Comparison of ENCODE assay signal across 8 cellular contexts in genomic region chr5:141040763-141041426, GRCh38. TPM values are rescaled to one million over a fixed set of nuclear protein-coding genes. Genes with fewer than 3 reads are reported as not detected.
A peak's percentile ranks its signal among the peaks of the same experiment; 100 is the strongest.
DNase-seq lines count a peak whose midpoint lies in the region; ATAC-seq and TF ChIP-seq lines count a peak whose summit lies in the region.

No MANE protein-coding gene starts in this region.

- no peaks in the 10 kb centered on the region for H3K4me1 ChIP-seq in cardiac muscle cell (ENCODE audit: low read depth)
- H3K4me1 ChIP-seq in osteoblast (ENCODE audit: insufficient read depth, low read length), result no peaks in the 10 kb centered on the region

- in situ Hi-C loops in SK-MEL-5 (cut with HindIII; ENCODE audit: low pct_unique_long_range_greater_than_20kb, low sequenced_read_pairs), result no loop called here

- H3K9me3 Mint-ChIP-seq in activated naive CD8-positive, alpha-beta T cell treated with anti-CD3 and anti-CD28 coated beads for 36 hours, result peaks cover 1% of the 10 kb centered on the region
- no peaks in the 10 kb centered on the region for H3K9me3 Mint-ChIP-seq in type B pancreatic cell

- no peaks in the 10 kb centered on the region for H3K79me2 ChIP-seq in osteoblast (ENCODE audit: insufficient read depth, low read length)

- ATAC-seq in GM21423 (IDR thresholded peaks at IDR 0.05; ENCODE audit: unreplicated experiment), result peak; percentile 82

- H3K4me3 ChIP-seq in BJ (ENCODE audit: low read depth, low read length) (no peak overlapping the region), cardiac muscle cell (peak overlapping the region; percentile 64), osteoblast (ENCODE audit: insufficient read depth, low read length) (no peak overlapping the region)

- no peaks in the 10 kb centered on the region for H3K9me3 ChIP-seq in cardiac muscle cell (ENCODE audit: low read depth)
- no peaks in the 10 kb centered on the region for H3K9me3 ChIP-seq in osteoblast (ENCODE audit: low read depth, low read length)

- TF ChIP-seq CTCF in BJ (IDR thresholded peaks at IDR 0.05; ENCODE audit: insufficient read depth, low read depth, low read length) (peak; percentile 27), cardiac muscle cell (IDR thresholded peaks at IDR 0.05; ENCODE audit: low read depth, low read length) (peak; percentile 52), osteoblast (IDR thresholded peaks at IDR 0.05; ENCODE audit: extremely low read depth, low read depth, low read length) (peak; percentile 52), type B pancreatic cell (conservative IDR thresholded peaks at IDR 0.05) (peak; percentile 89)

- no peaks in the 10 kb centered on the region for H3K4me1 Mint-ChIP-seq in activated naive CD8-positive, alpha-beta T cell treated with anti-CD3 and anti-CD28 coated beads for 36 hours
- no peaks in the 10 kb centered on the region for H3K4me1 Mint-ChIP-seq in type B pancreatic cell (ENCODE audit: unreplicated experiment)

- peak overlapping the region; percentile 94 for H3K27ac ChIP-seq in cardiac muscle cell
- no peak overlapping the region for H3K27ac ChIP-seq in osteoblast (ENCODE audit: low read depth, low read length)

- no peaks in the 10 kb centered on the region for H4K20me1 ChIP-seq in osteoblast (ENCODE audit: insufficient read depth, low read length)

- POLR2A ChIA-PET in BJ (lab: Charles Lee), result no interaction called here

- H3K27me3 Mint-ChIP-seq in activated naive CD8-positive, alpha-beta T cell treated with anti-CD3 and anti-CD28 coated beads for 36 hours, result peaks cover 24% of the 10 kb centered on the region
- peaks cover 22% of the 10 kb centered on the region for H3K27me3 Mint-ChIP-seq in type B pancreatic cell

- H3K36me3 ChIP-seq in BJ (ENCODE audit: control insufficient read depth, insufficient read depth, low read length) (no peaks in the 10 kb centered on the region), cardiac muscle cell (no peaks in the 10 kb centered on the region), osteoblast (ENCODE audit: insufficient read depth, low read length) (no peaks in the 10 kb centered on the region)

- H3K4me3 Mint-ChIP-seq in activated naive CD8-positive, alpha-beta T cell treated with anti-CD3 and anti-CD28 coated beads for 36 hours, result no peak overlapping the region
- no peak overlapping the region for H3K4me3 Mint-ChIP-seq in type B pancreatic cell

- no peaks in the 10 kb centered on the region for H3K36me3 Mint-ChIP-seq in activated naive CD8-positive, alpha-beta T cell treated with anti-CD3 and anti-CD28 coated beads for 36 hours
- H3K36me3 Mint-ChIP-seq in type B pancreatic cell, result no peaks in the 10 kb centered on the region

- H3K27me3 ChIP-seq in BJ (ENCODE audit: control insufficient read depth, insufficient read depth, low read length) (no peaks in the 10 kb centered on the region), cardiac muscle cell (peaks cover 5% of the 10 kb centered on the region), osteoblast (ENCODE audit: insufficient read depth, low read length) (no peaks in the 10 kb centered on the region)

- no peak overlapping the region for H2AFZ ChIP-seq in osteoblast (ENCODE audit: low read length)

- CTCF ChIA-PET in BJ (lab: Yijun Ruan, JAX), result interaction anchor here (1.0 kb wide), 1 partner anchor 193 kb away, joined by 3 read pairs; the partner anchor contains the start of gene PCDHA9

- no peak overlapping the region for H3K27ac Mint-ChIP-seq in activated naive CD8-positive, alpha-beta T cell treated with anti-CD3 and anti-CD28 coated beads for 36 hours
- H3K27ac Mint-ChIP-seq in type B pancreatic cell, result no peak overlapping the region

- peak; percentile 1 for DNase-seq in BJ (ENCODE audit: low read depth)
- DNase-seq in NAMALWA (ENCODE audit: low spot score), result peak; percentile 92
- peak; percentile 95 for DNase-seq in SK-MEL-5 (ENCODE audit: low read depth, low spot score)
- peak; percentile 73 for DNase-seq in activated naive CD8-positive, alpha-beta T cell treated with anti-CD3 and anti-CD28 coated beads for 36 hours
- peak; percentile 72 to 99 for DNase-seq in cardiac muscle cell (ENCODE audit: low read depth in 1 of 2, low spot score in 1 of 2)
- peak; percentile 61 for DNase-seq in osteoblast (ENCODE audit: insufficient read length, low spot score, missing footprints)
- DNase-seq in type B pancreatic cell (ENCODE audit: extremely low spot score, unreplicated experiment), result peak; percentile 98

- peak overlapping the region; percentile 34 for H3K4me2 ChIP-seq in osteoblast (ENCODE audit: insufficient read depth, low read length)

RNA-seq across cellular contexts. Expression of gene PCDHB1, which starts 10.3 kb away (rescaled TPM):
- polyA plus RNA-seq in BJ (2011; rRNA removed), result not detected in 2 replicates
- polyA minus RNA-seq in BJ (2011; rRNA and poly(A)+ RNA removed), result not detected in 2 replicates
- not detected in 2 replicates for total RNA-seq in SK-MEL-5 (2014; rRNA removed; shearing (Covaris generic))
- not detected in 2 replicates for polyA plus RNA-seq in SK-MEL-5 (2015; cell fraction: cytosol; rRNA removed)
- polyA plus RNA-seq in SK-MEL-5 (2015; cell fraction: nucleus; rRNA removed), result not detected in 2 replicates
- total RNA-seq in activated naive CD8-positive, alpha-beta T cell treated with anti-CD3 and anti-CD28 coated beads for 36 hours, result not detected
- 0.03 and 0.07 TPM in 2 replicates for total RNA-seq in cardiac muscle cell
- not detected in 2 replicates for polyA plus RNA-seq in cardiac muscle cell
- not detected in 2 replicates for total RNA-seq in osteoblast
- 0.05 and 0.24 TPM in 2 replicates for total RNA-seq in type B pancreatic cell (ENCODE audit: low replicate concordance)

RNA-seq across cellular contexts. Expression of gene PCDHB2, which starts 53.5 kb away (rescaled TPM):
- polyA plus RNA-seq in BJ (2011; rRNA removed) (0.42 and 0.99 TPM in 2 replicates), cardiac muscle cell (25.0 and 31.2 TPM in 2 replicates)
- polyA minus RNA-seq in BJ (2011; rRNA and poly(A)+ RNA removed), result 0.24 and 0.36 TPM in 2 replicates
- 0.95 and 1.8 TPM in 2 replicates for total RNA-seq in SK-MEL-5 (2014; rRNA removed; shearing (Covaris generic))
- 1.9 and 5.8 TPM in 2 replicates for polyA plus RNA-seq in SK-MEL-5 (2015; cell fraction: cytosol; rRNA removed)
- polyA plus RNA-seq in SK-MEL-5 (2015; cell fraction: nucleus; rRNA removed), result 0.47 and 1.2 TPM in 2 replicates
- not detected for total RNA-seq in activated naive CD8-positive, alpha-beta T cell treated with anti-CD3 and anti-CD28 coated beads for 36 hours
- total RNA-seq in cardiac muscle cell (43.9 and 51.5 TPM in 2 replicates), osteoblast (1.2 and 1.4 TPM in 2 replicates), type B pancreatic cell (ENCODE audit: low replicate concordance) (33.7 and 36.3 TPM in 2 replicates)

RNA-seq across cellular contexts. Expression of gene PCDHB3, which starts 59.4 kb away (rescaled TPM):
- polyA plus RNA-seq in BJ (2011; rRNA removed) (0.23 and 0.31 TPM in 2 replicates), cardiac muscle cell (0.34 and 1.2 TPM in 2 replicates)
- polyA minus RNA-seq in BJ (2011; rRNA and poly(A)+ RNA removed), result 0.24 TPM in 1 of 2 replicates, not detected in the other
- 0.13 and 0.21 TPM in 2 replicates for total RNA-seq in SK-MEL-5 (2014; rRNA removed; shearing (Covaris generic))
- polyA plus RNA-seq in SK-MEL-5 (2015; cell fraction: cytosol; rRNA removed), result 0.11 and 0.32 TPM in 2 replicates
- 0.33 and 0.44 TPM in 2 replicates for polyA plus RNA-seq in SK-MEL-5 (2015; cell fraction: nucleus; rRNA removed)
- total RNA-seq in activated naive CD8-positive, alpha-beta T cell treated with anti-CD3 and anti-CD28 coated beads for 36 hours, result not detected
- total RNA-seq in cardiac muscle cell (5.6 and 8.9 TPM in 2 replicates), osteoblast (0.36 and 0.88 TPM in 2 replicates), type B pancreatic cell (ENCODE audit: low replicate concordance) (3.9 and 5.4 TPM in 2 replicates)

Comparison
In these comparisons a context has a peak if more than half of its experiments do, and no peak if none do; other contexts are left out.
1. DNase-seq: peak in every context shown above with its lines; median percentile 98 in type B pancreatic cell; 95 in SK-MEL-5; 92 in NAMALWA; 86 in cardiac muscle cell; 73 in activated naive CD8-positive, alpha-beta T cell treated with anti-CD3 and anti-CD28 coated beads for 36 hours; 61 in osteoblast; 1 in BJ.
2. CTCF ChIP-seq: peak in every context shown above with its lines; median percentile 89 in type B pancreatic cell; 52 in cardiac muscle cell; 52 in osteoblast; 27 in BJ.
3. RNA of gene PCDHB2, which starts 53.5 kb away (total RNA-seq): 43.9 to 51.5 TPM in cardiac muscle cell and 33.7 to 36.3 TPM in type B pancreatic cell; 1.2 to 1.4 TPM in osteoblast, 0.95 to 1.8 TPM in SK-MEL-5 and not detected in activated naive CD8-positive, alpha-beta T cell treated with anti-CD3 and anti-CD28 coated beads for 36 hours; every median in the first group is over 10 times any median in the second.